In genomic region chr22:34038801-34039200, GRCh38 we compare ENCODE assay signal across 22 cellular contexts.
"Had no signal": no experiment of that assay in that cellular context is flagged by ENCODE, and none has a peak within 500 bp of the region (broad histone marks: within the 10 kb centered on the region; RNA-seq: fewer than 3 reads in every experiment).

No MANE protein-coding gene starts in this region.

- H3K4me3 ChIP-seq: colonic mucosa, esophagus squamous epithelium, gastrocnemius medialis, heart right ventricle, left ventricle myocardium inferior, lower lobe of right lung, mucosa of descending colon had no signal

- H3K27me3 ChIP-seq: colonic mucosa, gastrocnemius medialis had no signal

- H3K4me1 ChIP-seq: colonic mucosa, esophagus squamous epithelium, gastrocnemius medialis, heart right ventricle, left ventricle myocardium inferior, lower lobe of right lung had no signal

- ATAC-seq: effector memory CD8-positive, alpha-beta T cell; esophagus mucosa; gastrocnemius medialis; heart right ventricle; left cardiac atrium; left lobe of liver; lower lobe of right lung; mucosa of descending colon had no signal

- H3K36me3 ChIP-seq: colonic mucosa, esophagus squamous epithelium, gastrocnemius medialis, heart right ventricle, left ventricle myocardium inferior, lower lobe of right lung had no signal

- H3K9me3 ChIP-seq: colonic mucosa, esophagus squamous epithelium, gastrocnemius medialis, heart right ventricle, left ventricle myocardium inferior, lower lobe of right lung, mucosa of descending colon had no signal

- H3K27ac ChIP-seq: colonic mucosa, epithelial cell of prostate, esophagus squamous epithelium, gastrocnemius medialis, heart right ventricle, left ventricle myocardium inferior, lower lobe of right lung had no signal

- DNase-seq: colonic mucosa; cortex of kidney; effector CD8-positive, alpha-beta T cell; effector memory CD8-positive, alpha-beta T cell; endodermal cell; erythroblast; esophagus squamous epithelium; foreskin fibroblast; foreskin melanocyte; gastrocnemius medialis; glutamatergic neuron; head of caudate nucleus; heart right ventricle; hippocampal formation; left cardiac atrium; left ventricle myocardium inferior; lower lobe of right lung; mesenchymal stem cell had no signal
